Comparison of ENCODE assay signal across 27 cellular contexts in the genomic region with DNA sequence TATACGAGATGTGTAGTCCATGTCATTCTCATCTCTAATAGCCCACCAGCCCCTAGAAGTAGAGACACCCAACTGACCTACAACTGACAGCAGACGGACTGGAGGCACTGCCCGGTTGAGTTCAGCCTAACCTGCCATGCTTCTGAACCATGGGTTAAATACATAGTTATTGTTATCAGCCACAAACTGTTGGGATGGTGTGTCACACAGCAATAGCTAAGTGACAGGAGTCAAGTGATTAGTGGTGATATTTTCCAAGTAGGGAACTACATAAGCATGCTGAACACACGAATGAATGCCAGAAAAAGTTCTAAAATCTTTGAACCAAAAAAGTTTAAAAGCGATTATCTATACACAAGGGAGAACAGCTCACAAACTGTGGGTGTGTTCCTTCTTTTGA.
"Had no signal": no experiment of that assay in that cellular context is flagged by ENCODE, and none has a peak within 500 bp of the region (broad histone marks: within the 10 kb centered on the region; RNA-seq: fewer than 3 reads in every experiment).

No MANE protein-coding gene starts in this region.

- H3K4me1 ChIP-seq: neural progenitor cell, parathyroid adenoma, stomach, thyroid gland, upper lobe of left lung, vagina had no signal

- H3K36me3 Mint-ChIP-seq: neural progenitor cell had no signal

- H3K79me2 ChIP-seq: parathyroid adenoma had no signal

- H2AFZ ChIP-seq: neural progenitor cell, parathyroid adenoma had no signal

- H3K4me2 ChIP-seq: neural progenitor cell had no signal

- H3K27me3 Mint-ChIP-seq: stimulated activated naive B cell treated with anti-CD40 and anti-IgM and Interleukin-4, amounts not matched to agents 10 μg/mL and 1 μg/mL and 100 μg/mL, for 72 hours; stimulated activated naive CD8-positive, alpha-beta T cell treated with anti-CD3 and anti-CD28 coated beads, Interleukin-15, Interleukin-2, amounts not matched to agents 100 ng/mL and 50 ng/mL, for 24 hours had no signal

- H3K4me1 Mint-ChIP-seq: stimulated activated effector memory CD8-positive, alpha-beta T cell treated with anti-CD3 and anti-CD28 coated beads, Interleukin-12 subunit alpha, Interleukin-12 subunit beta, amount 100 ng/mL, for 72 hours had no signal

- ATAC-seq: psoas muscle; right cardiac atrium; right lobe of liver; stimulated activated effector memory CD8-positive, alpha-beta T cell treated with anti-CD3 and anti-CD28 coated beads, Interleukin-12 subunit alpha, Interleukin-12 subunit beta, amount 100 ng/mL, for 72 hours; stimulated activated naive B cell treated with anti-CD40 and anti-IgM and Interleukin-4, amounts not matched to agents 10 μg/mL and 1 μg/mL and 100 μg/mL, for 72 hours had no signal

- H3K9me3 ChIP-seq: ovary, psoas muscle, right lobe of liver, sigmoid colon, stomach, thoracic aorta, thyroid gland, tibial nerve, upper lobe of left lung, vagina had no signal

- H3K4me3 ChIP-seq: neural progenitor cell, ovary, psoas muscle, right lobe of liver, sigmoid colon, stomach, thoracic aorta, thyroid gland, tibial nerve, upper lobe of left lung, vagina had no signal

- H3K9ac ChIP-seq: neural progenitor cell, parathyroid adenoma had no signal

- H3K4me3 Mint-ChIP-seq: nephron; neural progenitor cell; stimulated activated effector memory CD8-positive, alpha-beta T cell treated with anti-CD3 and anti-CD28 coated beads, Interleukin-12 subunit alpha, Interleukin-12 subunit beta, amount 100 ng/mL, for 72 hours; stimulated activated naive B cell treated with anti-CD40 and anti-IgM and Interleukin-4, amounts not matched to agents 10 μg/mL and 1 μg/mL and 100 μg/mL, for 72 hours; stimulated activated naive CD8-positive, alpha-beta T cell treated with anti-CD3 and anti-CD28 coated beads, Interleukin-15, Interleukin-2, amounts not matched to agents 100 ng/mL and 50 ng/mL, for 24 hours had no signal

- DNase-seq: occipital lobe; ovary; psoas muscle; right cardiac atrium; right lobe of liver; sigmoid colon; small intestine; stimulated activated CD4-positive, alpha-beta T cell treated with anti-CD3 and anti-CD28 coated beads, Interleukin-15, amount 100 ng/mL, for 24 hours; stimulated activated CD4-positive, alpha-beta T cell treated with anti-CD3 and anti-CD28 coated beads, Interleukin-2, amount 100 ng/mL, for 24 hours; stimulated activated CD4-positive, alpha-beta T cell treated with anti-CD3 and anti-CD28 coated beads, Interleukin-2, amount 100 ng/mL, for 48 hours; stimulated activated CD4-positive, alpha-beta T cell treated with anti-CD3 and anti-CD28 coated beads, Interleukin-4, amount 100 ng/mL, for 24 hours; stimulated activated naive B cell treated with anti-CD40 and anti-IgM and Interleukin-4, amounts not matched to agents 10 μg/mL and 1 μg/mL and 100 μg/mL, for 72 hours; stimulated activated naive CD4-positive, alpha-beta T cell treated with Interleukin-2 at 50 U/mL for 16 hours; stomach; thyroid gland; trophoblast cell; upper lobe of left lung had no signal

- H3K27ac ChIP-seq: neural progenitor cell, ovary, parathyroid adenoma, psoas muscle, right lobe of liver, sigmoid colon, stomach, thoracic aorta, thyroid gland, tibial nerve, upper lobe of left lung, vagina had no signal

- H3K36me3 ChIP-seq: neural progenitor cell, ovary had no signal

- H3K27ac Mint-ChIP-seq: nephron; neural progenitor cell; progenitor cell of endocrine pancreas; stimulated activated naive B cell treated with anti-CD40 and anti-IgM and Interleukin-4, amounts not matched to agents 10 μg/mL and 1 μg/mL and 100 μg/mL, for 72 hours; stimulated activated naive CD8-positive, alpha-beta T cell treated with anti-CD3 and anti-CD28 coated beads, Interleukin-15, Interleukin-2, amounts not matched to agents 100 ng/mL and 50 ng/mL, for 24 hours had no signal

- FAIRE-seq: small intestine, urothelium cell line had no signal

- H3K27me3 ChIP-seq: neural progenitor cell, ovary, right lobe of liver, sigmoid colon, stomach, thyroid gland, tibial nerve, upper lobe of left lung, vagina had no signal

- H3K9me3 Mint-ChIP-seq: neural progenitor cell; stimulated activated effector memory CD8-positive, alpha-beta T cell treated with anti-CD3 and anti-CD28 coated beads, Interleukin-12 subunit alpha, Interleukin-12 subunit beta, amount 100 ng/mL, for 72 hours; stimulated activated naive CD8-positive, alpha-beta T cell treated with anti-CD3 and anti-CD28 coated beads, Interleukin-15, Interleukin-2, amounts not matched to agents 100 ng/mL and 50 ng/mL, for 24 hours had no signal
